Comparison of ENCODE assay signal across 1 cellular context in the genomic region with DNA sequence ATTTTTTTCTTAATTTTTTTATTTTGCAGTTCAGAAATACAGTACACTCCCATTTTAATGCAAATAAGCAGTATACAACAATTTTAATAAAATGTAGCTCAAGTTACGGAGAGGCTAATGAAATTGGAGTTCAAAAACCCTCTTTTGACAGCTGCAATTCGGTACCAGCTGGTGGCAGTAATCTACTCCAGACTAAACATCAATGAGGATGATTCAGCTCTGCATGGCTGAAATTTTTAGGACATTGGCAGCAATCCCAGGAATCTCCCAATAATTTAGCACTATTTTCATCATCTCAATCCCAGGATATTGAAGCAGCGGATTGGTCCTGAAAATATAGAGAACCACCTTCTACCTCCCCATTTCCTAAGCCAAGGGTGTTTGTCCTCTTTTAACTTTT.
TF ChIP-seq lines count a peak whose summit lies in the region.

No MANE protein-coding gene starts in this region.

TF ChIP-seq in GM12878, 131 proteins besides CTCF, POLR2A, EP300 and RAD21 (continued from another document):
- TF ChIP-seq, protein P1, sequence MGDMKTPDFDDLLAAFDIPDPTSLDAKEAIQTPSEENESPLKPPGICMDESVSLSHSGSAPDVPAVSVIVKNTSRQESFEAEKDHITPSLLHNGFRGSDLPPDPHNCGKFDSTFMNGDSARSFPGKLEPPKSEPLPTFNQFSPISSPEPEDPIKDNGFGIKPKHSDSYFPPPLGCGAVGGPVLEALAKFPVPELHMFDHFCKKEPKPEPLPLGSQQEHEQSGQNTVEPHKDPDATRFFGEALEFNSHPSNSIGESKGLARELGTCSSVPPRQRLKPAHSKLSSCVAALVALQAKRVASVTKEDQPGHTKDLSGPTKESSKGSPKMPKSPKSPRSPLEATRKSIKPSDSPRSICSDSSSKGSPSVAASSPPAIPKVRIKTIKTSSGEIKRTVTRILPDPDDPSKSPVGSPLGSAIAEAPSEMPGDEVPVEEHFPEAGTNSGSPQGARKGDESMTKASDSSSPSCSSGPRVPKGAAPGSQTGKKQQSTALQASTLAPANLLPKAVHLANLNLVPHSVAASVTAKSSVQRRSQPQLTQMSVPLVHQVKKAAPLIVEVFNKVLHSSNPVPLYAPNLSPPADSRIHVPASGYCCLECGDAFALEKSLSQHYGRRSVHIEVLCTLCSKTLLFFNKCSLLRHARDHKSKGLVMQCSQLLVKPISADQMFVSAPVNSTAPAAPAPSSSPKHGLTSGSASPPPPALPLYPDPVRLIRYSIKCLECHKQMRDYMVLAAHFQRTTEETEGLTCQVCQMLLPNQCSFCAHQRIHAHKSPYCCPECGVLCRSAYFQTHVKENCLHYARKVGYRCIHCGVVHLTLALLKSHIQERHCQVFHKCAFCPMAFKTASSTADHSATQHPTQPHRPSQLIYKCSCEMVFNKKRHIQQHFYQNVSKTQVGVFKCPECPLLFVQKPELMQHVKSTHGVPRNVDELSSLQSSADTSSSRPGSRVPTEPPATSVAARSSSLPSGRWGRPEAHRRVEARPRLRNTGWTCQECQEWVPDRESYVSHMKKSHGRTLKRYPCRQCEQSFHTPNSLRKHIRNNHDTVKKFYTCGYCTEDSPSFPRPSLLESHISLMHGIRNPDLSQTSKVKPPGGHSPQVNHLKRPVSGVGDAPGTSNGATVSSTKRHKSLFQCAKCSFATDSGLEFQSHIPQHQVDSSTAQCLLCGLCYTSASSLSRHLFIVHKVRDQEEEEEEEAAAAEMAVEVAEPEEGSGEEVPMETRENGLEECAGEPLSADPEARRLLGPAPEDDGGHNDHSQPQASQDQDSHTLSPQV (IDR thresholded peaks at IDR 0.05) = no peak
- TF ChIP-seq GABPA (IDR thresholded peaks at IDR 0.05; ENCODE audit: low read depth) = no peak
- TF ChIP-seq HCFC1 (IDR thresholded peaks at IDR 0.05; ENCODE audit: low read length) = no peak
